21 cellular contexts compared by ENCODE assay signal in genomic region chr1:226073184-226073950, GRCh38. TPM values are rescaled to one million over a fixed set of nuclear protein-coding genes. Genes with fewer than 3 reads are reported as not detected.
DNase-seq lines count a peak whose midpoint lies in the region; ATAC-seq, FAIRE-seq and TF ChIP-seq lines count a peak whose summit lies in the region.
"Had no signal": no experiment of that assay in that cellular context is flagged by ENCODE, and none has a peak within 500 bp of the region (broad histone marks: within the 10 kb centered on the region; RNA-seq: fewer than 3 reads in every experiment).

No MANE protein-coding gene starts in this region.

- TF ChIP-seq CTCF in Calu3 (IDR thresholded peaks at IDR 0.05; ENCODE audit: unreplicated experiment) = no peak
- TF ChIP-seq CTCF in HEK293 (tag by site-specific recombination; IDR thresholded peaks at IDR 0.05) = no peak
- TF ChIP-seq CTCF in astrocyte (IDR thresholded peaks at IDR 0.05; ENCODE audit: insufficient read depth, low read depth, low read length) = no peak
- TF ChIP-seq CTCF in natural killer cell (IDR thresholded peaks at IDR 0.05) = no peak

- no peak overlapping the region for H3K4me2 ChIP-seq in astrocyte (ENCODE audit: low read length)
- H3K4me2 ChIP-seq: PC-9 had no signal

- no peak overlapping the region for H3K4me3 ChIP-seq in HEK293 (ENCODE audit: low read depth, low read length)
- no peak overlapping the region for H3K4me3 ChIP-seq in astrocyte (ENCODE audit: insufficient read depth, low read depth, low read length)
- H3K4me3 ChIP-seq: esophagus squamous epithelium, GM23248, pancreas, PC-9, SJSA1, tibial nerve had no signal

- H3K4me3 Mint-ChIP-seq in Calu3 (ENCODE audit: low read depth, unreplicated experiment) (no peak overlapping the region), astrocyte (ENCODE audit: unreplicated experiment) (no peak overlapping the region), natural killer cell (no peak overlapping the region)
- H3K4me3 Mint-ChIP-seq: activated CD8-positive, alpha-beta T cell treated with anti-CD3 and anti-CD28 coated beads, Interleukin-2, amount 10 ng/mL, durations not matched to agents 7 days and 5 days; T-helper 2 cell treated with Interferon-gamma antibody and Interleukin-4, amounts not matched to agents 5 μg/mL and 100 μg/mL, for 36 hours had no signal

- peaks cover 24% of the 10 kb centered on the region for H3K79me2 ChIP-seq in astrocyte (ENCODE audit: insufficient read depth, low read length)

- no peak for DNase-seq in Calu3
- no peak for DNase-seq in astrocyte (ENCODE audit: low read depth)
- no peak for DNase-seq in natural killer cell
- DNase-seq in nucleus accumbens (lab: John Stamatoyannopoulos, UW) = no peak
- DNase-seq in hepatic stellate cell (ENCODE audit: low spot score) = no peak
- DNase-seq in COLO829 (ENCODE audit: low spot score) = no peak
- DNase-seq: activated CD8-positive, alpha-beta T cell treated with anti-CD3 and anti-CD28 coated beads, Interleukin-2, amount 10 ng/mL, durations not matched to agents 7 days and 5 days; esophagus squamous epithelium; GM23248; NCI-H1436 treated with DMSO at 0.1 percent for 48 hours; NCI-H2171; NCI-H748 treated with DMSO at 0.1 percent for 48 hours; pancreas; PC-9; stimulated activated naive CD4-positive, alpha-beta T cell had no signal

- no peak for FAIRE-seq in astrocyte (lab: Jason Lieb, UNC)
- FAIRE-seq: GM19239, pancreas had no signal

- H3K36me3 Mint-ChIP-seq in Calu3 (ENCODE audit: insufficient read depth, unreplicated experiment) (peaks cover 59% of the 10 kb centered on the region), astrocyte (ENCODE audit: low read depth, unreplicated experiment) (peaks cover 17% of the 10 kb centered on the region), natural killer cell (peaks cover 32% of the 10 kb centered on the region)

- no peak overlapping the region for H2AFZ ChIP-seq in astrocyte (ENCODE audit: low read depth, low read length)
- H2AFZ ChIP-seq: GM23248, PC-9 had no signal

- ATAC-seq in natural killer cell (no peak), GM18909 (IDR thresholded peaks at IDR 0.05; ENCODE audit: poor library complexity, unreplicated experiment) (no peak)

- CTCF ChIA-PET in Calu3 (lab: Charles Lee) (interaction anchor here (0.9 kb wide), 1 partner anchor 9 kb away, joined by 4 read pairs; no protein-coding TSS in a partner anchor), HEK293 (lab: Yijun Ruan, JAX) (interaction anchor here (0.6 to 4.8 kb wide), 7 partner anchors 8 to 162 kb away, joined by 3 to 34 read pairs (median 4); no protein-coding TSS in a partner anchor)

- BruUV-seq in Calu3 (replicated peaks; lab: Mats Ljungman, UMichigan) = no TSS peak

- no peaks in the 10 kb centered on the region for H3K27me3 ChIP-seq in astrocyte (ENCODE audit: insufficient read depth, low read length)
- H3K27me3 ChIP-seq: esophagus squamous epithelium, pancreas, SJSA1, tibial nerve had no signal

- peak overlapping the region; percentile 50 for H3K27ac Mint-ChIP-seq in Calu3 (ENCODE audit: unreplicated experiment)
- peak overlapping the region; percentile 58 for H3K27ac Mint-ChIP-seq in astrocyte (ENCODE audit: unreplicated experiment)
- H3K27ac Mint-ChIP-seq in natural killer cell = peak overlapping the region; percentile 51 to 73
- H3K27ac Mint-ChIP-seq: activated CD8-positive, alpha-beta T cell treated with anti-CD3 and anti-CD28 coated beads, Interleukin-2, amount 10 ng/mL, durations not matched to agents 7 days and 5 days; T-helper 2 cell treated with Interferon-gamma antibody and Interleukin-4, amounts not matched to agents 5 μg/mL and 100 μg/mL, for 36 hours had no signal

- H3K4me1 Mint-ChIP-seq in Calu3 (ENCODE audit: low read depth, unreplicated experiment) (peaks cover 16% of the 10 kb centered on the region), astrocyte (ENCODE audit: low read depth, unreplicated experiment) (peaks cover 5% of the 10 kb centered on the region), natural killer cell (peaks cover 31 to 36% of the 10 kb centered on the region in 2 donors)

- H3K27me3 Mint-ChIP-seq in Calu3 (ENCODE audit: unreplicated experiment) (no peaks in the 10 kb centered on the region), astrocyte (ENCODE audit: low read depth, unreplicated experiment) (no peaks in the 10 kb centered on the region), natural killer cell (ENCODE audit: low read depth in 2 of 2) (no peaks in the 10 kb centered on the region)

- H3K9ac ChIP-seq in astrocyte (ENCODE audit: low read length) = no peak overlapping the region
- H3K9ac ChIP-seq: GM23248 had no signal

- H3K9me3 Mint-ChIP-seq in Calu3 (ENCODE audit: low read depth, unreplicated experiment) (no peaks in the 10 kb centered on the region), astrocyte (ENCODE audit: unreplicated experiment) (no peaks in the 10 kb centered on the region), natural killer cell (no peaks in the 10 kb centered on the region)
- H3K9me3 Mint-ChIP-seq: T-helper 2 cell treated with Interferon-gamma antibody and Interleukin-4, amounts not matched to agents 5 μg/mL and 100 μg/mL, for 36 hours had no signal

- POLR2A ChIA-PET in HEK293 (lab: Yijun Ruan, JAX) = interaction anchor here (0.7 to 2.2 kb wide), 7 partner anchors 8 to 74 kb away, joined by 3 to 11 read pairs (median 4); partner anchors contain the start of genes H3-3A and SDE2

- intact Hi-C loops in Calu3 (cut with micrococcal nuclease; ENCODE audit: unreplicated experiment) = no loop called here
- intact Hi-C loops in natural killer cell (cut with micrococcal nuclease) = no loop called here

- H4K20me1 ChIP-seq in astrocyte (ENCODE audit: insufficient read depth, low read length) = peaks cover 43% of the 10 kb centered on the region

- H3K27ac ChIP-seq in HEK293 (ENCODE audit: extremely low read depth, low read depth, low read length) (no peak overlapping the region), astrocyte (ENCODE audit: low read depth, low read length) (no peak overlapping the region)
- H3K27ac ChIP-seq: esophagus squamous epithelium, GM23248, pancreas, PC-9, SJSA1, tibial nerve had no signal

- H3K9me3 ChIP-seq in HEK293 (ENCODE audit: control insufficient read depth, insufficient read depth, low read depth, low read length) = no peaks in the 10 kb centered on the region
- H3K9me3 ChIP-seq in astrocyte (ENCODE audit: insufficient read depth, low read depth, low read length) = no peaks in the 10 kb centered on the region
- H3K9me3 ChIP-seq: esophagus squamous epithelium, pancreas, SJSA1, tibial nerve had no signal

- H3K36me3 ChIP-seq in HEK293 (ENCODE audit: control insufficient read depth in 2 of 2, insufficient read depth in 1 of 2, low read length in 2 of 2) (peaks cover 46 to 49% of the 10 kb centered on the region in 2 experiments), astrocyte (ENCODE audit: insufficient read depth, low read length) (peaks cover 24% of the 10 kb centered on the region)

- no peaks in the 10 kb centered on the region for H3K4me1 ChIP-seq in HEK293 (ENCODE audit: control insufficient read depth, insufficient read depth, low read length)
- no peaks in the 10 kb centered on the region for H3K4me1 ChIP-seq in astrocyte (ENCODE audit: insufficient read depth, low read length)
- H3K4me1 ChIP-seq: SJSA1 had no signal

TF ChIP-seq in HEK293, 187 proteins besides CTCF, POLR2A, EP300 and RAD21:
- 0 out of 2 replicates have a peak, but pooled peaks have one; percentile 28 for TF ChIP-seq ZEB2 (tag by site-specific recombination; IDR thresholded peaks at IDR 0.05)
- TF ChIP-seq IKZF3 (tag by site-specific recombination; IDR thresholded peaks at IDR 0.05) = peak; percentile 80
- TF ChIP-seq ZNF660 (tag by site-specific recombination; IDR thresholded peaks at IDR 0.05) = 0 out of 2 replicates have a peak, but pooled peaks have one; percentile 33
- no peak for TF ChIP-seq ZNF37A (tag by site-specific recombination; IDR thresholded peaks at IDR 0.05)
- 0 out of 2 replicates have a peak, but pooled peaks have one; percentile 5 for TF ChIP-seq GLI2 (tag by site-specific recombination; IDR thresholded peaks at IDR 0.05; ENCODE audit: borderline replicate concordance, low read depth)

RNA-seq across cellular contexts. Expression of gene H3-3A, which starts 10.9 kb away (rescaled TPM):
- total RNA-seq in Calu3 (2022) (539 and 568 TPM in 2 replicates), astrocyte (340 and 375 TPM in 2 replicates), natural killer cell (100 to 1,000 TPM; 490 to 616 (median 522) TPM)
